ENCODE assay signal across 8 cellular contexts in the genomic region with DNA sequence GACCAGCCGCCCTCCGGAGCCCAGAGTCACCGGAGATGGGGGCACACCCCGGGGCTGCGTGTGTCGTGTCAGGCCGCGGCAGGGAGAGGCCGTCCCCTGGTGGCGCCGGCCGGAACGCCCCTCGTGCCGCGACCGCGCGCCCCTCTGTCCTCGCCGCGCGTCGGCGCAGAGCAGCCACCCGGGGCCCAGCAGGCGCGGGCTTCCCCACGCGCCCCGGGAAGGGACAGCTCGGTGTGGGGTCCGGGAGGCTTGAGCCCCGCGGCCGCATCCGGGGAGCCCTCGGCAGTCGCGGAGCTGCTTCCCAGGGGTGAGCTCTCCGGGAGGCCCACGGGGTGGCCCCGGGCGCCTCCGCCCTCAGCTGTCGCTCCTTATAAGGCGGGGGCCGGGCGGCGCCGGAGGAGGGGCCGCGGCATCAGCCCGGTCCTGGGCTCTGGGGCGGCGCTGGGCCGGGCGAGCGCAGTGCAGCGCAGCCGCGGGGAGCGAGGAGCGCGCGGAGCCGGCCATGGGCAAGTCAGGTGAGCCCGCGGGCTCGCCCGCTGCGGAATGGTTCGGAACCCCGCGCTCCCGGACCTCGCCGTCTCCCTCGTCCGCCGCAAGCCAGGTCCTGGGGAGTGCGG. TPM values are rescaled to one million over a fixed set of nuclear protein-coding genes. Genes with fewer than 3 reads are reported as not detected.
DNase-seq lines count a peak whose midpoint lies in the region; ATAC-seq and TF ChIP-seq lines count a peak whose summit lies in the region.

A gene with protein sequence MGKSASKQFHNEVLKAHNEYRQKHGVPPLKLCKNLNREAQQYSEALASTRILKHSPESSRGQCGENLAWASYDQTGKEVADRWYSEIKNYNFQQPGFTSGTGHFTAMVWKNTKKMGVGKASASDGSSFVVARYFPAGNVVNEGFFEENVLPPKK (plus strand): TSS at position 457 of the 617 bp plus-strand sequence. CDS start 46 bp downstream, at position 503.

- POLR2A ChIA-PET in activated CD4-positive, alpha-beta T cell treated with anti-CD3 and anti-CD28 coated beads, Interleukin-2, amount 10 ng/mL, durations not matched to agents 7 days and 5 days (lab: Charles Lee): interaction anchor here (1.8 kb wide), 1 partner anchor 15 kb away, joined by 4 read pairs; no protein-coding TSS in a partner anchor

- no peaks in the 10 kb centered on the region for H3K27me3 ChIP-seq in liver (ENCODE audit: control insufficient read depth in 4 of 4, insufficient read depth in 4 of 4, low read length in 3 of 4)

- peaks cover 20% of the 10 kb centered on the region for H3K27me3 Mint-ChIP-seq in activated CD4-positive, alpha-beta T cell treated with anti-CD3 and anti-CD28 coated beads, Interleukin-2, amount 10 ng/mL, durations not matched to agents 7 days and 5 days

- under 1% methylated on average over 82 of the region's 82 CpGs for WGBS in liver

- H3K36me3 Mint-ChIP-seq in activated CD4-positive, alpha-beta T cell treated with anti-CD3 and anti-CD28 coated beads, Interleukin-2, amount 10 ng/mL, durations not matched to agents 7 days and 5 days (ENCODE audit: low read depth): peaks cover 24% of the 10 kb centered on the region

- H3K9ac ChIP-seq in liver (ENCODE audit: low read depth in 1 of 2, low read length in 2 of 2): peak within 1 kb of the TSS in 1 of 2 donors; percentile 35

- DNase-seq in NCI-H345 (lab: John Stamatoyannopoulos, UW) (peak; percentile 38), NCI-H345 treated with DMSO at 0.1 percent for 48 hours (lab: John Stamatoyannopoulos, UW; ENCODE audit: unreplicated experiment) (no peak), NCI-H1694 treated with DMSO at 0.1 percent for 48 hours (lab: John Stamatoyannopoulos, UW) (peak; percentile 59), dermis blood vessel endothelial cell (peak; percentile 73)
- DNase-seq in activated CD4-positive, alpha-beta T cell treated with anti-CD3 and anti-CD28 coated beads, Interleukin-2, amount 10 ng/mL, durations not matched to agents 7 days and 5 days: peak; percentile 81
- peak; percentile 72 to 74 for DNase-seq in stimulated activated CD4-positive, alpha-beta T cell treated with anti-CD3 and anti-CD28 coated beads, Interleukin-2, amount 100 ng/mL, for 48 hours

- TF ChIP-seq RAD21 in liver (IDR thresholded peaks at IDR 0.05): no peak

- H3K36me3 ChIP-seq in liver (ENCODE audit: control insufficient read depth in 4 of 4, insufficient read depth in 3 of 4, low read depth in 1 of 4, low read length in 3 of 4): no peaks in the 10 kb centered on the region

- H3K4me3 Mint-ChIP-seq in activated CD4-positive, alpha-beta T cell treated with anti-CD3 and anti-CD28 coated beads, Interleukin-2, amount 10 ng/mL, durations not matched to agents 7 days and 5 days: peak within 1 kb of the TSS; percentile 85

- H3K4me1 Mint-ChIP-seq in activated CD4-positive, alpha-beta T cell treated with anti-CD3 and anti-CD28 coated beads, Interleukin-2, amount 10 ng/mL, durations not matched to agents 7 days and 5 days: peaks cover 51% of the 10 kb centered on the region

- no peak for TF ChIP-seq CTCF in liver (IDR thresholded peaks at IDR 0.05; ENCODE audit: low read depth, low read length, missing input control)

- H3K9me3 Mint-ChIP-seq in activated CD4-positive, alpha-beta T cell treated with anti-CD3 and anti-CD28 coated beads, Interleukin-2, amount 10 ng/mL, durations not matched to agents 7 days and 5 days: no peaks in the 10 kb centered on the region

- peak within 1 kb of the TSS; percentile 33 to 65 (median 59) for H3K4me3 ChIP-seq in liver (ENCODE audit: low read depth in 1 of 3, low read length in 3 of 3)

- peak; percentile 97 for ATAC-seq in HG02678 (IDR thresholded peaks at IDR 0.05; ENCODE audit: unreplicated experiment)

- H3K27ac Mint-ChIP-seq in activated CD4-positive, alpha-beta T cell treated with anti-CD3 and anti-CD28 coated beads, Interleukin-2, amount 10 ng/mL, durations not matched to agents 7 days and 5 days: peak within 1 kb of the TSS; percentile 86

- no peaks in the 10 kb centered on the region for H3K9me3 ChIP-seq in liver (ENCODE audit: control insufficient read depth in 4 of 4, low read length in 3 of 4)

- peak within 1 kb of the TSS in 1 of 2 donors; percentile 2 for H3K27ac ChIP-seq in liver (ENCODE audit: low read depth in 1 of 2, low read length in 2 of 2)

- CTCF ChIA-PET in activated CD4-positive, alpha-beta T cell treated with anti-CD3 and anti-CD28 coated beads, Interleukin-2, amount 10 ng/mL, durations not matched to agents 7 days and 5 days (lab: Charles Lee): interaction anchor here (0.5 to 5.6 kb wide), 7 partner anchors 8 to 152 kb away, joined by 3 to 37 read pairs (median 5); no protein-coding TSS in a partner anchor

- H3K4me1 ChIP-seq in liver (ENCODE audit: control insufficient read depth in 4 of 4, insufficient read depth in 4 of 4, low read length in 3 of 4): peaks cover 4 to 23% (median 18%) of the 10 kb centered on the region in 4 donors

TF ChIP-seq in liver, 16 proteins besides CTCF, POLR2A, EP300 and RAD21:
- no peak for TF ChIP-seq GABPA (IDR thresholded peaks at IDR 0.05 in 1 of 2, conservative IDR thresholded peaks at IDR 0.05 in 1 of 2)
- no peak for TF ChIP-seq FOXA1 (IDR thresholded peaks at IDR 0.05)
- TF ChIP-seq, protein P1, sequence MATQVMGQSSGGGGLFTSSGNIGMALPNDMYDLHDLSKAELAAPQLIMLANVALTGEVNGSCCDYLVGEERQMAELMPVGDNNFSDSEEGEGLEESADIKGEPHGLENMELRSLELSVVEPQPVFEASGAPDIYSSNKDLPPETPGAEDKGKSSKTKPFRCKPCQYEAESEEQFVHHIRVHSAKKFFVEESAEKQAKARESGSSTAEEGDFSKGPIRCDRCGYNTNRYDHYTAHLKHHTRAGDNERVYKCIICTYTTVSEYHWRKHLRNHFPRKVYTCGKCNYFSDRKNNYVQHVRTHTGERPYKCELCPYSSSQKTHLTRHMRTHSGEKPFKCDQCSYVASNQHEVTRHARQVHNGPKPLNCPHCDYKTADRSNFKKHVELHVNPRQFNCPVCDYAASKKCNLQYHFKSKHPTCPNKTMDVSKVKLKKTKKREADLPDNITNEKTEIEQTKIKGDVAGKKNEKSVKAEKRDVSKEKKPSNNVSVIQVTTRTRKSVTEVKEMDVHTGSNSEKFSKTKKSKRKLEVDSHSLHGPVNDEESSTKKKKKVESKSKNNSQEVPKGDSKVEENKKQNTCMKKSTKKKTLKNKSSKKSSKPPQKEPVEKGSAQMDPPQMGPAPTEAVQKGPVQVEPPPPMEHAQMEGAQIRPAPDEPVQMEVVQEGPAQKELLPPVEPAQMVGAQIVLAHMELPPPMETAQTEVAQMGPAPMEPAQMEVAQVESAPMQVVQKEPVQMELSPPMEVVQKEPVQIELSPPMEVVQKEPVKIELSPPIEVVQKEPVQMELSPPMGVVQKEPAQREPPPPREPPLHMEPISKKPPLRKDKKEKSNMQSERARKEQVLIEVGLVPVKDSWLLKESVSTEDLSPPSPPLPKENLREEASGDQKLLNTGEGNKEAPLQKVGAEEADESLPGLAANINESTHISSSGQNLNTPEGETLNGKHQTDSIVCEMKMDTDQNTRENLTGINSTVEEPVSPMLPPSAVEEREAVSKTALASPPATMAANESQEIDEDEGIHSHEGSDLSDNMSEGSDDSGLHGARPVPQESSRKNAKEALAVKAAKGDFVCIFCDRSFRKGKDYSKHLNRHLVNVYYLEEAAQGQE (IDR thresholded peaks at IDR 0.05): no peak
- no peak for TF ChIP-seq FOXA2 (IDR thresholded peaks at IDR 0.05)
- no peak for TF ChIP-seq HNF4G (IDR thresholded peaks at IDR 0.05)
- TF ChIP-seq, protein P2, sequence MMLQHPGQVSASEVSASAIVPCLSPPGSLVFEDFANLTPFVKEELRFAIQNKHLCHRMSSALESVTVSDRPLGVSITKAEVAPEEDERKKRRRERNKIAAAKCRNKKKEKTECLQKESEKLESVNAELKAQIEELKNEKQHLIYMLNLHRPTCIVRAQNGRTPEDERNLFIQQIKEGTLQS (IDR thresholded peaks at IDR 0.05): no peak
- TF ChIP-seq NR2F2 (IDR thresholded peaks at IDR 0.05): no peak
- TF ChIP-seq EGR1 (IDR thresholded peaks at IDR 0.05; ENCODE audit: low read depth in 2 of 2): no peak
- TF ChIP-seq, protein P3, sequence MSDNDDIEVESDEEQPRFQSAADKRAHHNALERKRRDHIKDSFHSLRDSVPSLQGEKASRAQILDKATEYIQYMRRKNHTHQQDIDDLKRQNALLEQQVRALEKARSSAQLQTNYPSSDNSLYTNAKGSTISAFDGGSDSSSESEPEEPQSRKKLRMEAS (IDR thresholded peaks at IDR 0.05): no peak
- TF ChIP-seq HNF4A (conservative IDR thresholded peaks at IDR 0.05): no peak
- TF ChIP-seq RXRA (IDR thresholded peaks at IDR 0.05): no peak
- no peak for TF ChIP-seq SP1 (IDR thresholded peaks at IDR 0.05)
- TF ChIP-seq, protein P4, sequence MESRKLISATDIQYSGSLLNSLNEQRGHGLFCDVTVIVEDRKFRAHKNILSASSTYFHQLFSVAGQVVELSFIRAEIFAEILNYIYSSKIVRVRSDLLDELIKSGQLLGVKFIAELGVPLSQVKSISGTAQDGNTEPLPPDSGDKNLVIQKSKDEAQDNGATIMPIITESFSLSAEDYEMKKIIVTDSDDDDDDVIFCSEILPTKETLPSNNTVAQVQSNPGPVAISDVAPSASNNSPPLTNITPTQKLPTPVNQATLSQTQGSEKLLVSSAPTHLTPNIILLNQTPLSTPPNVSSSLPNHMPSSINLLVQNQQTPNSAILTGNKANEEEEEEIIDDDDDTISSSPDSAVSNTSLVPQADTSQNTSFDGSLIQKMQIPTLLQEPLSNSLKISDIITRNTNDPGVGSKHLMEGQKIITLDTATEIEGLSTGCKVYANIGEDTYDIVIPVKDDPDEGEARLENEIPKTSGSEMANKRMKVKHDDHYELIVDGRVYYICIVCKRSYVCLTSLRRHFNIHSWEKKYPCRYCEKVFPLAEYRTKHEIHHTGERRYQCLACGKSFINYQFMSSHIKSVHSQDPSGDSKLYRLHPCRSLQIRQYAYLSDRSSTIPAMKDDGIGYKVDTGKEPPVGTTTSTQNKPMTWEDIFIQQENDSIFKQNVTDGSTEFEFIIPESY (IDR thresholded peaks at IDR 0.05): no peak
TF ChIP-seq in liver: peak in this region for 0.

RNA-seq across cellular contexts. Expression of the gene that starts here (rescaled TPM):
- 10 to 100 TPM; 53.9 to 58.4 TPM for total RNA-seq in activated CD4-positive, alpha-beta T cell treated with anti-CD3 and anti-CD28 coated beads, Interleukin-2, amount 10 ng/mL, durations not matched to agents 7 days and 5 days
- total RNA-seq in dermis blood vessel endothelial cell (32.4 and 45.6 TPM in 2 replicates), liver (10 to 100 TPM in 1 of 2 donors, 1 to 10 TPM in 1; 2.8 to 17.6 TPM)
- polyA plus RNA-seq in liver: 1 to 10 TPM; 1.7 to 3.0 TPM
